ENCODE assay signal across 8 cellular contexts in genomic region chr6:79466222-79466834, GRCh38.
A peak's percentile ranks its signal among the peaks of the same experiment; 100 is the strongest.
DNase-seq lines count a peak whose midpoint lies in the region; ATAC-seq, FAIRE-seq and TF ChIP-seq lines count a peak whose summit lies in the region.
"Had no signal": no experiment of that assay in that cellular context is flagged by ENCODE, and none has a peak within 500 bp of the region (broad histone marks: within the 10 kb centered on the region; RNA-seq: fewer than 3 reads in every experiment).

No MANE protein-coding gene starts in this region.

- no peaks in the 10 kb centered on the region for H3K27me3 ChIP-seq in kidney epithelial cell (ENCODE audit: control insufficient read depth, insufficient read depth, low read length)

- ATAC-seq in GM19395 (IDR thresholded peaks at IDR 0.05; ENCODE audit: unreplicated experiment), result no peak
- ATAC-seq: naive thymus-derived CD4-positive, alpha-beta T cell had no signal

- FAIRE-seq in GM12891 (lab: Jason Lieb, UNC), result no peak

- no peak for TF ChIP-seq POLR2A in GM12891 (IDR thresholded peaks at IDR 0.05; ENCODE audit: low read depth, low read length)

- no peaks in the 10 kb centered on the region for H3K36me3 ChIP-seq in kidney epithelial cell (ENCODE audit: control insufficient read depth, insufficient read depth, low read length)

- H3K27ac ChIP-seq in VCaP, result no peak overlapping the region

- TF ChIP-seq CTCF in GM12864 (IDR thresholded peaks at IDR 0.05; ENCODE audit: low read depth, low read length, missing control alignments) (peak; percentile 39), VCaP (conservative IDR thresholded peaks at IDR 0.05) (peak; percentile 77), kidney epithelial cell (IDR thresholded peaks at IDR 0.05; ENCODE audit: insufficient read depth, low read length, poor library complexity, severe bottlenecking) (peak; percentile 36)

- no peak for DNase-seq in GM12864 (ENCODE audit: low read depth)
- peak; percentile 30 for DNase-seq in HT-29 (ENCODE audit: low spot score)
- no peak for DNase-seq in kidney epithelial cell (ENCODE audit: low read depth)
- DNase-seq in GM12891 (ENCODE audit: insufficient read length, low spot score), result no peak
- no peak for DNase-seq in cerebellar nuclear complex (lab: John Stamatoyannopoulos, UW)

- H3K4me3 ChIP-seq in GM12864 (ENCODE audit: low read depth, low read length) (no peak overlapping the region), kidney epithelial cell (ENCODE audit: low read depth, low read length) (no peak overlapping the region)

TF ChIP-seq in GM12891, 5 proteins besides CTCF, POLR2A, EP300 and RAD21:
- no peak for TF ChIP-seq PAX5 (IDR thresholded peaks at IDR 0.05; ENCODE audit: insufficient read depth, low read length, severe bottlenecking)
- TF ChIP-seq POU2F2 (IDR thresholded peaks at IDR 0.05; ENCODE audit: low read depth, low read length), result no peak
- TF ChIP-seq TAF1 (IDR thresholded peaks at IDR 0.05; ENCODE audit: low read depth, low read length), result no peak
- TF ChIP-seq POLR2AphosphoS5 (IDR thresholded peaks at IDR 0.05; ENCODE audit: low read depth, low read length), result no peak
- TF ChIP-seq SPI1 (IDR thresholded peaks at IDR 0.05; ENCODE audit: low read depth, low read length), result no peak
